ENCODE assay signal across 14 cellular contexts in genomic region chr11:94780432-94780831, GRCh38. TPM values are rescaled to one million over a fixed set of nuclear protein-coding genes. Genes with fewer than 3 reads are reported as not detected.
DNase-seq lines count a peak whose midpoint lies in the region; ATAC-seq, FAIRE-seq and TF ChIP-seq lines count a peak whose summit lies in the region.
"Had no signal": no experiment of that assay in that cellular context is flagged by ENCODE, and none has a peak within 500 bp of the region (broad histone marks: within the 10 kb centered on the region; RNA-seq: fewer than 3 reads in every experiment).

No MANE protein-coding gene starts in this region.

- peaks cover 5 to 10% (median 9%) of the 10 kb centered on the region in 3 donors for H3K4me1 Mint-ChIP-seq in CD8-positive, alpha-beta memory T cell

- FAIRE-seq in H54 (lab: Jason Lieb, UNC), result no peak
- FAIRE-seq: bronchial epithelial cell had no signal

- peaks cover 11 to 44% of the 10 kb centered on the region in 2 donors for H3K27me3 Mint-ChIP-seq in CD8-positive, alpha-beta memory T cell

- intact Hi-C loops in esophagus squamous epithelium (cut with DNase I) (no loop called here), sigmoid colon (cut with DNase I) (no loop called here)

- H3K36me3 Mint-ChIP-seq in CD8-positive, alpha-beta memory T cell, result no peaks in the 10 kb centered on the region

- no peaks in the 10 kb centered on the region for H3K9me3 Mint-ChIP-seq in CD8-positive, alpha-beta memory T cell

- H3K4me1 ChIP-seq in CD8-positive, alpha-beta memory T cell (ENCODE audit: insufficient read depth, low read length), result no peaks in the 10 kb centered on the region
- peaks cover 54% of the 10 kb centered on the region for H3K4me1 ChIP-seq in RWPE2 (ENCODE audit: insufficient read depth, poor library complexity, severe bottlenecking)
- H3K4me1 ChIP-seq in esophagus squamous epithelium, result peaks cover 36 to 89% (median 54%) of the 10 kb centered on the region in 3 donors
- peaks cover 0 to 100% (median 89%) of the 10 kb centered on the region in 4 donors for H3K4me1 ChIP-seq in sigmoid colon

- no peaks in the 10 kb centered on the region for H3K36me3 ChIP-seq in CD8-positive, alpha-beta memory T cell (ENCODE audit: insufficient read depth, low read length)
- peaks cover 4% of the 10 kb centered on the region; the same call in 1 of the 2 replicates for H3K36me3 ChIP-seq in RWPE2 (ENCODE audit: low read depth)
- H3K36me3 ChIP-seq in esophagus squamous epithelium, result no peaks in the 10 kb centered on the region
- no peaks in the 10 kb centered on the region for H3K36me3 ChIP-seq in sigmoid colon

- H3K4me3 ChIP-seq in CD8-positive, alpha-beta memory T cell (ENCODE audit: low read length), result no peak overlapping the region
- no peak overlapping the region for H3K4me3 ChIP-seq in RWPE2 (ENCODE audit: severe bottlenecking)
- H3K4me3 ChIP-seq in esophagus squamous epithelium, result peak overlapping the region in 1 of 4 donors; percentile 34
- peak overlapping the region in 2 of 4 donors; percentile 4 to 16 for H3K4me3 ChIP-seq in sigmoid colon

- TF ChIP-seq EP300 in sigmoid colon (IDR thresholded peaks at IDR 0.05), result no peak

- CTCF ChIA-PET in CD8-positive, alpha-beta memory T cell (lab: Charles Lee), result no interaction called here

- no peak for ATAC-seq in RWPE2 (ENCODE audit: low read depth)
- no peak for ATAC-seq in activated CD4-positive, CD25-positive, alpha-beta regulatory T cell treated with anti-CD3 and anti-CD28 coated beads, Interleukin-2, amount 50 U/mL, for 24 hours
- no peak for ATAC-seq in GM18511 (IDR thresholded peaks at IDR 0.05; ENCODE audit: unreplicated experiment)
- ATAC-seq: left lobe of liver had no signal

- peak overlapping the region in 4 of 7 donors; percentile 16 to 35 (median 22) for H3K4me3 Mint-ChIP-seq in CD8-positive, alpha-beta memory T cell

- TF ChIP-seq POLR2A in esophagus squamous epithelium (IDR thresholded peaks at IDR 0.05), result no peak
- no peak for TF ChIP-seq POLR2A in sigmoid colon (IDR thresholded peaks at IDR 0.05)
- TF ChIP-seq POLR2A in H54 (IDR thresholded peaks at IDR 0.05; ENCODE audit: low read depth, low read length), result no peak

- H3K9me3 ChIP-seq in CD8-positive, alpha-beta memory T cell (ENCODE audit: low read length), result no peaks in the 10 kb centered on the region
- H3K9me3 ChIP-seq in RWPE2 (ENCODE audit: severe bottlenecking), result no peaks in the 10 kb centered on the region
- no peaks in the 10 kb centered on the region for H3K9me3 ChIP-seq in esophagus squamous epithelium
- no peaks in the 10 kb centered on the region for H3K9me3 ChIP-seq in sigmoid colon

- H3K27ac ChIP-seq in CD8-positive, alpha-beta memory T cell (ENCODE audit: low read depth, low read length), result no peak overlapping the region
- H3K27ac ChIP-seq in RWPE2 (ENCODE audit: poor library complexity, severe bottlenecking), result peak overlapping the region; percentile 72
- peak overlapping the region; percentile 6 to 65 (median 54) for H3K27ac ChIP-seq in esophagus squamous epithelium
- H3K27ac ChIP-seq in sigmoid colon, result peak overlapping the region; percentile 43 to 71 (median 68)

- POLR2A ChIA-PET in CD8-positive, alpha-beta memory T cell (lab: Charles Lee), result no interaction called here

- peak overlapping the region in 1 of 8 donors; percentile 38 for H3K27ac Mint-ChIP-seq in CD8-positive, alpha-beta memory T cell

- DNase-seq in CD8-positive, alpha-beta memory T cell, result no peak
- DNase-seq in RWPE2 (ENCODE audit: low spot score) (no peak), esophagus squamous epithelium (lab: John Stamatoyannopoulos, UW) (no peak), sigmoid colon (no peak), iPS-NIHi7 (ENCODE audit: extremely low spot score) (no peak), H54 (ENCODE audit: insufficient read length, low spot score) (no peak)
- DNase-seq: DMS79 treated with DMSO at 0.1 percent for 48 hours, NCI-H1105 treated with DMSO at 0.1 percent for 48 hours, NCI-H69, retina had no signal

- 24 to 50% methylated on average over 3 of the region's 3 CpGs for WGBS in esophagus squamous epithelium, 2 donors
- 35 to 76% methylated on average over 3 of the region's 3 CpGs for WGBS in sigmoid colon, 2 donors

- TF ChIP-seq CTCF in RWPE2 (IDR thresholded peaks at IDR 0.05; ENCODE audit: poor library complexity, severe bottlenecking), result no peak
- no peak for TF ChIP-seq CTCF in esophagus squamous epithelium (IDR thresholded peaks at IDR 0.05)
- TF ChIP-seq CTCF in sigmoid colon (IDR thresholded peaks at IDR 0.05), result no peak

- no peaks in the 10 kb centered on the region for H3K27me3 ChIP-seq in CD8-positive, alpha-beta memory T cell (ENCODE audit: insufficient read depth, low read length, poor library complexity, severe bottlenecking)
- H3K27me3 ChIP-seq in RWPE2 (ENCODE audit: insufficient read depth, poor library complexity, severe bottlenecking), result no peaks in the 10 kb centered on the region
- H3K27me3 ChIP-seq in esophagus squamous epithelium, result no peaks in the 10 kb centered on the region
- no peaks in the 10 kb centered on the region for H3K27me3 ChIP-seq in sigmoid colon

RNA-seq across cellular contexts. Expression of gene AMOTL1, which starts 12.3 kb away (rescaled TPM):
- total RNA-seq in CD8-positive, alpha-beta memory T cell, result under 1 TPM; 0.50 to 0.78 TPM
- 0.12 TPM for polyA plus RNA-seq in CD8-positive, alpha-beta memory T cell
- 10 to 100 TPM; 47.2 to 91.6 (median 66.9) TPM for total RNA-seq in esophagus squamous epithelium
- 100 to 1,000 TPM in 3 of 4 donors, 10 to 100 TPM in 1; 96.3 to 161 (median 115) TPM for total RNA-seq in sigmoid colon
- 1 to 10 TPM in 2 of 3 donors, under 1 TPM in 1; 0.69 to 7.9 (median 1.8) TPM for polyA plus RNA-seq in sigmoid colon

Comparison
In these comparisons a context has a peak if more than half of its experiments do, and no peak if none do; other contexts are left out.
1. RNA of gene AMOTL1, which starts 12.3 kb away (total RNA-seq): 96.3 to 161 TPM in sigmoid colon and 47.2 to 91.6 TPM in esophagus squamous epithelium; 0.50 to 0.78 TPM in CD8-positive, alpha-beta memory T cell; every median in the first group is over 10 times any median in the second.